Comparison of ENCODE assay signal across 16 cellular contexts in genomic region chr15:48388017-48388936, GRCh38. TPM values are rescaled to one million over a fixed set of nuclear protein-coding genes. Genes with fewer than 3 reads are reported as not detected.
DNase-seq lines count a peak whose midpoint lies in the region; FAIRE-seq and TF ChIP-seq lines count a peak whose summit lies in the region.
"Had no signal": no experiment of that assay in that cellular context is flagged by ENCODE, and none has a peak within 500 bp of the region (broad histone marks: within the 10 kb centered on the region; RNA-seq: fewer than 3 reads in every experiment).

No MANE protein-coding gene starts in this region.

- no peaks in the 10 kb centered on the region for H3K27me3 ChIP-seq in astrocyte (ENCODE audit: insufficient read depth, low read length)
- H3K27me3 ChIP-seq in ovary, result no peaks in the 10 kb centered on the region

- peaks cover 20% of the 10 kb centered on the region for H3K36me3 Mint-ChIP-seq in HFFc6 (ENCODE audit: low read depth)
- H3K36me3 Mint-ChIP-seq in astrocyte (ENCODE audit: low read depth, unreplicated experiment), result no peaks in the 10 kb centered on the region

- H3K9me3 Mint-ChIP-seq in HFFc6 (no peaks in the 10 kb centered on the region; the same call in 1 of the 2 replicates), astrocyte (ENCODE audit: unreplicated experiment) (no peaks in the 10 kb centered on the region)
- H3K9me3 Mint-ChIP-seq: activated B cell treated with CpG ODN at 0.5 μM for 24 hours had no signal

- H3K79me2 ChIP-seq in astrocyte (ENCODE audit: insufficient read depth, low read length), result no peaks in the 10 kb centered on the region

- H3K27ac Mint-ChIP-seq in HFFc6, result peak overlapping the region; percentile 85
- peak overlapping the region; percentile 75 for H3K27ac Mint-ChIP-seq in astrocyte (ENCODE audit: unreplicated experiment)
- H3K27ac Mint-ChIP-seq: activated B cell treated with CpG ODN at 0.5 μM for 24 hours had no signal

- TF ChIP-seq CTCF in AG10803 (conservative IDR thresholded peaks at IDR 0.05; ENCODE audit: low read length) (no peak), HFFc6 (IDR thresholded peaks at IDR 0.05) (no peak), astrocyte (IDR thresholded peaks at IDR 0.05; ENCODE audit: insufficient read depth, low read depth, low read length) (no peak), ovary (IDR thresholded peaks at IDR 0.05) (no peak)

- H3K27me3 Mint-ChIP-seq in HFFc6 (ENCODE audit: insufficient read depth) (peaks cover 16% of the 10 kb centered on the region), astrocyte (ENCODE audit: low read depth, unreplicated experiment) (no peaks in the 10 kb centered on the region)

- H2AFZ ChIP-seq in astrocyte (ENCODE audit: low read depth, low read length), result no peak overlapping the region

- no peak for FAIRE-seq in astrocyte (lab: Jason Lieb, UNC)
- FAIRE-seq: endometrium, GM12878 had no signal

- TF ChIP-seq POLR2A in ovary (IDR thresholded peaks at IDR 0.05), result no peak

- no peaks in the 10 kb centered on the region for H4K20me1 ChIP-seq in astrocyte (ENCODE audit: insufficient read depth, low read length)

- DNase-seq in AG10803 (ENCODE audit: low read depth), result peak; percentile 88
- no peak for DNase-seq in HFFc6
- DNase-seq in astrocyte (ENCODE audit: low read depth), result peak; percentile 58
- DNase-seq in islet precursor cell, result peak; percentile 29
- no peak for DNase-seq in HCEC 1CT
- no peak for DNase-seq in SKM-1 treated with dmso at 0.1 percent for 144 hours (lab: John Stamatoyannopoulos, UW; ENCODE audit: unreplicated experiment)
- no peak for DNase-seq in NOMO-1 (lab: John Stamatoyannopoulos, UW; ENCODE audit: unreplicated experiment in 2 of 2)
- no peak for DNase-seq in ovary
- DNase-seq: activated B cell treated with CpG ODN at 0.5 μM for 24 hours; activated naive CD4-positive, alpha-beta T cell treated with anti-CD3 and anti-CD28 coated beads, Interleukin-2, amount 50 U/mL, for 16 hours; C1 segment of cervical spinal cord; head of caudate nucleus; NCI-H1092; T-helper 1 cell had no signal

- H3K4me1 ChIP-seq in astrocyte (ENCODE audit: insufficient read depth, low read length), result peaks cover 32% of the 10 kb centered on the region
- H3K4me1 ChIP-seq in ovary (ENCODE audit: insufficient read depth), result peaks cover 1% of the 10 kb centered on the region

- H3K36me3 ChIP-seq in astrocyte (ENCODE audit: insufficient read depth, low read length), result no peaks in the 10 kb centered on the region
- H3K36me3 ChIP-seq in ovary, result no peaks in the 10 kb centered on the region

- H3K4me3 Mint-ChIP-seq in HFFc6, result peak overlapping the region; percentile 40
- H3K4me3 Mint-ChIP-seq in astrocyte (ENCODE audit: unreplicated experiment), result no peak overlapping the region
- H3K4me3 Mint-ChIP-seq: activated B cell treated with CpG ODN at 0.5 μM for 24 hours had no signal

- no peaks in the 10 kb centered on the region for H3K9me3 ChIP-seq in astrocyte (ENCODE audit: insufficient read depth, low read depth, low read length)
- no peaks in the 10 kb centered on the region for H3K9me3 ChIP-seq in ovary

- WGBS in ovary, 3 donors, result 60 to 69% (median 65%) methylated on average over 4 of the region's 4 CpGs

- H3K4me2 ChIP-seq in astrocyte (ENCODE audit: low read length), result peak overlapping the region; percentile 40

- no peak overlapping the region for H3K9ac ChIP-seq in astrocyte (ENCODE audit: low read length)

- intact Hi-C loops in ovary (cut with DNase I), result no loop called here

- peaks cover 83% of the 10 kb centered on the region for H3K4me1 Mint-ChIP-seq in HFFc6 (ENCODE audit: low read depth)
- peaks cover 38% of the 10 kb centered on the region for H3K4me1 Mint-ChIP-seq in astrocyte (ENCODE audit: low read depth, unreplicated experiment)
- H3K4me1 Mint-ChIP-seq: activated B cell treated with CpG ODN at 0.5 μM for 24 hours had no signal

- no peak for TF ChIP-seq EP300 in ovary (IDR thresholded peaks at IDR 0.05)

- H3K4me3 ChIP-seq in AG10803 (ENCODE audit: low read length), result no peak overlapping the region
- H3K4me3 ChIP-seq in astrocyte (ENCODE audit: insufficient read depth, low read depth, low read length), result no peak overlapping the region
- no peak overlapping the region for H3K4me3 ChIP-seq in ovary
- H3K4me3 ChIP-seq: GM12878 had no signal

- H3K27ac ChIP-seq in astrocyte (ENCODE audit: low read depth, low read length), result no peak overlapping the region
- H3K27ac ChIP-seq in ovary, result no peak overlapping the region

RNA-seq across cellular contexts. Expression of gene DUT, which starts 57.0 kb away (rescaled TPM):
- 100 to 1,000 TPM in 5 of 6 experiments, 10 to 100 TPM in 1; 86.0 to 130 (median 114) TPM for total RNA-seq in HFFc6 (2021; fragmentation: NEBNext Ultra II Directional; extraction: Animal tissue kit (Norgen Biotek cat#: 25700))
- total RNA-seq in astrocyte (41.4 and 45.8 TPM in 2 replicates), ovary (100 to 1,000 TPM in 3 of 7 donors, 10 to 100 TPM in 4; 72.6 to 131 (median 95.0) TPM)
- polyA plus RNA-seq in ovary, result 10 to 100 TPM; 63.1 to 84.1 TPM

Comparison
In these comparisons a context has a peak if more than half of its experiments do, and no peak if none do; other contexts are left out.
1. DNase-seq: peak in AG10803 (single experiment), astrocyte (single experiment) and islet precursor cell (single experiment); none in HFFc6 (single experiment), HCEC 1CT (single experiment), SKM-1 treated with dmso at 0.1 percent for 144 hours (single experiment), NOMO-1 (0 of 2) and ovary (0 of 5).